ENCODE assay signal across 13 cellular contexts in the genomic region with DNA sequence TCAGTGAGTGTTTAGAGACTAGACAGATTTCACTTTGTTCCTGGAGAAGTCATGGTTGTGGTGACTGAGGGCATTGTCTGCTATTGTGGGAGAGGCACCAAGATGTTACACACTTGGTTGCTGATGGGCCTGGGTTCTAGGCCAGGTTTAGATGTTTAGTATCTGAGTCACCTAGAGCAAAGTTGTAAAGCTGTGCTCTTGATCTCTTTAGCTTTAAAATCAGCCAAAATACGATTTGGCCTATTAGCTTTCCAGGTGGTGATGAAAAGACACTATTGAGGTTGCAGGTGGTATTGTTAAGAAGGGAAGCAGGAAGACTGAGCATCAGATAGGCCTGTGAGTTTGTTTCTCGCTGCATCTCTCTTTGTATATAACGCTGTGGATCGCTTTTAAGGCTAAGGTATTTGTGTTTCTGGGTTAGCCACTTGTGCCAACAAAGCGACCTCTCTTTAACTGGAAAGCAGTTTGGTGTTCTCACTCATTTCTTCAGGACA. TPM values are rescaled to one million over a fixed set of nuclear protein-coding genes. Genes with fewer than 3 reads are reported as not detected.
DNase-seq lines count a peak whose midpoint lies in the region; ATAC-seq lines count a peak whose summit lies in the region.
"Had no signal": no experiment of that assay in that cellular context is flagged by ENCODE, and none has a peak within 500 bp of the region (broad histone marks: within the 10 kb centered on the region; RNA-seq: fewer than 3 reads in every experiment).

No MANE protein-coding gene starts in this region.

- in situ Hi-C loops in ACHN (cut with HindIII; ENCODE audit: low pct_ligation_motif_present, low pct_unique_long_range_greater_than_20kb, low sequenced_read_pairs), result no loop called here

- H3K27ac ChIP-seq in epithelial cell of prostate, result peak overlapping the region; percentile 52
- H3K27ac ChIP-seq: BLaER1 treated with 17β-estradiol and CSF1 and Interleukin-3, amounts not matched to agents 10 nM and 100 nM; HL-60 had no signal

- ATAC-seq in GM21576 (IDR thresholded peaks at IDR 0.05; ENCODE audit: unreplicated experiment) (no peak), HG03135 (IDR thresholded peaks at IDR 0.05; ENCODE audit: unreplicated experiment) (no peak), GM18867 (IDR thresholded peaks at IDR 0.05; ENCODE audit: unreplicated experiment) (no peak)

- DNase-seq in ACHN (peak; percentile 61), NCI-H226 (peak; percentile 55), epithelial cell of prostate (ENCODE audit: low read depth, low spot score) (no peak), myocyte (ENCODE audit: low read depth) (peak; percentile 87)
- no peak for DNase-seq in stimulated activated CD4-positive, alpha-beta T cell treated with anti-CD3 and anti-CD28 coated beads, Interleukin-15, amount 100 ng/mL, for 24 hours
- DNase-seq: activated T-cell treated with anti-CD3 and anti-CD28 coated beads, Interleukin-2, amount 50 U/mL, for 24 hours; NCI-H2171; stimulated activated CD4-positive, alpha-beta T cell treated with anti-CD3 and anti-CD28 coated beads, Interleukin-2, amount 100 ng/mL, for 24 hours had no signal

RNA-seq across cellular contexts. Expression of gene FOXO3, which starts 48.6 kb away (rescaled TPM):
- 49.2 and 58.6 TPM in 2 replicates for total RNA-seq in myocyte
- 12.9 TPM for polyA plus RNA-seq in myocyte (2012)

Comparison
In these comparisons a context has a peak if more than half of its experiments do, and no peak if none do; other contexts are left out.
1. DNase-seq: peak in ACHN (single experiment), NCI-H226 (single experiment) and myocyte (single experiment); none in epithelial cell of prostate (single experiment) and stimulated activated CD4-positive, alpha-beta T cell treated with anti-CD3 and anti-CD28 coated beads, Interleukin-15, amount 100 ng/mL, for 24 hours (single experiment).